In the genomic region with DNA sequence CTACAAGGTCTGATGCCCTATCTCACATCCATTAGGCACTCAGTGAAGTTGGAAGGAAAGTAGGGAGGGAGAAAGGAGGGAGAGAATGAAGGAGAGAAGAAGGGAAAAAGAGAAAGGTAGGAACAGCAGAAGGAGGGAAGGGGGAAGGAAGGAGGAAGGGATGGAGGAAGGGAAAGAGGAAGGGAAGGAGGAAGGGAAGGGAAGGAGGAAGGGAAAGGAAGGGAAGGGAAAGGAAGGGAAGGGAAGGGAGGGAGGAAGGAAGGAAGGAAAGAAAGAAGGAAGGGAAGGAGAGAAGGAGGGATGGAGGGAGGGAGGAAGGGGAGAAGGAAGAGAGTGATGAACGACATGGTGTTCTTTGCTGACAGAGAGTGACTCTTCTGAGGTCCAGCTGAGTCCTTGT, we compare ENCODE assay signal across 3 cellular contexts.
TF ChIP-seq lines count a peak whose summit lies in the region.

No MANE protein-coding gene starts in this region.

TF ChIP-seq in HEK293, 187 proteins besides CTCF, POLR2A, EP300 and RAD21:
- no peak for TF ChIP-seq HIC1 (tag by site-specific recombination; IDR thresholded peaks at IDR 0.05)
- TF ChIP-seq PRDM1 (tag by site-specific recombination; IDR thresholded peaks at IDR 0.05), result 0 out of 2 replicates have a peak, but pooled peaks have one; percentile 21

TF ChIP-seq in K562, 482 proteins besides CTCF, POLR2A, EP300 and RAD21 (continued from another document):
- TF ChIP-seq GATAD2B (IDR thresholded peaks at IDR 0.05; ENCODE audit: borderline replicate concordance) (no peak), JUN (IDR thresholded peaks at IDR 0.05; ENCODE audit: borderline replicate concordance, low read depth, low read length) (no peak), JUN (CRISPR knock-in tag; IDR thresholded peaks at IDR 0.05; ENCODE audit: borderline replicate concordance) (no peak), TSC22D4 (tag; IDR thresholded peaks at IDR 0.05) (no peak)

TF ChIP-seq in H1, 55 proteins besides CTCF, POLR2A, EP300 and RAD21 (continued from another document):
- TF ChIP-seq CTBP2 (IDR thresholded peaks at IDR 0.05; ENCODE audit: borderline replicate concordance, insufficient read depth, insufficient read length, low read length) (no peak), SRF (IDR thresholded peaks at IDR 0.05; ENCODE audit: low read depth, low read length) (no peak), EGR1 (IDR thresholded peaks at IDR 0.05; ENCODE audit: borderline replicate concordance, low read depth, low read length) (no peak), TEAD4 (IDR thresholded peaks at IDR 0.05; ENCODE audit: low read depth, low read length) (no peak), ATF3 (IDR thresholded peaks at IDR 0.05; ENCODE audit: insufficient read depth, low read depth, low read length) (no peak), SP4 (IDR thresholded peaks at IDR 0.05; ENCODE audit: low read length) (no peak), CBX8 (IDR thresholded peaks at IDR 0.05; ENCODE audit: borderline replicate concordance, low read depth, low read length) (no peak), MAFK (IDR thresholded peaks at IDR 0.05; ENCODE audit: low read depth, low read length) (no peak), KDM1A (IDR thresholded peaks at IDR 0.05; ENCODE audit: borderline replicate concordance, low read length) (no peak), TCF12 (IDR thresholded peaks at IDR 0.05; ENCODE audit: low read depth, low read length) (no peak), SP2 (IDR thresholded peaks at IDR 0.05; ENCODE audit: low read length) (no peak), GTF2F1 (IDR thresholded peaks at IDR 0.05; ENCODE audit: borderline replicate concordance, low read depth, low read length) (no peak), TAF7 (optimal IDR thresholded peaks at IDR 0.05; ENCODE audit: borderline replicate concordance, low read depth, low read length) (no peak), BACH1 (IDR thresholded peaks at IDR 0.05; ENCODE audit: low read length) (no peak), SAP30 (IDR thresholded peaks at IDR 0.05; ENCODE audit: insufficient read depth, insufficient replicate concordance, low read length) (no peak)
- TF ChIP-seq, protein P1, sequence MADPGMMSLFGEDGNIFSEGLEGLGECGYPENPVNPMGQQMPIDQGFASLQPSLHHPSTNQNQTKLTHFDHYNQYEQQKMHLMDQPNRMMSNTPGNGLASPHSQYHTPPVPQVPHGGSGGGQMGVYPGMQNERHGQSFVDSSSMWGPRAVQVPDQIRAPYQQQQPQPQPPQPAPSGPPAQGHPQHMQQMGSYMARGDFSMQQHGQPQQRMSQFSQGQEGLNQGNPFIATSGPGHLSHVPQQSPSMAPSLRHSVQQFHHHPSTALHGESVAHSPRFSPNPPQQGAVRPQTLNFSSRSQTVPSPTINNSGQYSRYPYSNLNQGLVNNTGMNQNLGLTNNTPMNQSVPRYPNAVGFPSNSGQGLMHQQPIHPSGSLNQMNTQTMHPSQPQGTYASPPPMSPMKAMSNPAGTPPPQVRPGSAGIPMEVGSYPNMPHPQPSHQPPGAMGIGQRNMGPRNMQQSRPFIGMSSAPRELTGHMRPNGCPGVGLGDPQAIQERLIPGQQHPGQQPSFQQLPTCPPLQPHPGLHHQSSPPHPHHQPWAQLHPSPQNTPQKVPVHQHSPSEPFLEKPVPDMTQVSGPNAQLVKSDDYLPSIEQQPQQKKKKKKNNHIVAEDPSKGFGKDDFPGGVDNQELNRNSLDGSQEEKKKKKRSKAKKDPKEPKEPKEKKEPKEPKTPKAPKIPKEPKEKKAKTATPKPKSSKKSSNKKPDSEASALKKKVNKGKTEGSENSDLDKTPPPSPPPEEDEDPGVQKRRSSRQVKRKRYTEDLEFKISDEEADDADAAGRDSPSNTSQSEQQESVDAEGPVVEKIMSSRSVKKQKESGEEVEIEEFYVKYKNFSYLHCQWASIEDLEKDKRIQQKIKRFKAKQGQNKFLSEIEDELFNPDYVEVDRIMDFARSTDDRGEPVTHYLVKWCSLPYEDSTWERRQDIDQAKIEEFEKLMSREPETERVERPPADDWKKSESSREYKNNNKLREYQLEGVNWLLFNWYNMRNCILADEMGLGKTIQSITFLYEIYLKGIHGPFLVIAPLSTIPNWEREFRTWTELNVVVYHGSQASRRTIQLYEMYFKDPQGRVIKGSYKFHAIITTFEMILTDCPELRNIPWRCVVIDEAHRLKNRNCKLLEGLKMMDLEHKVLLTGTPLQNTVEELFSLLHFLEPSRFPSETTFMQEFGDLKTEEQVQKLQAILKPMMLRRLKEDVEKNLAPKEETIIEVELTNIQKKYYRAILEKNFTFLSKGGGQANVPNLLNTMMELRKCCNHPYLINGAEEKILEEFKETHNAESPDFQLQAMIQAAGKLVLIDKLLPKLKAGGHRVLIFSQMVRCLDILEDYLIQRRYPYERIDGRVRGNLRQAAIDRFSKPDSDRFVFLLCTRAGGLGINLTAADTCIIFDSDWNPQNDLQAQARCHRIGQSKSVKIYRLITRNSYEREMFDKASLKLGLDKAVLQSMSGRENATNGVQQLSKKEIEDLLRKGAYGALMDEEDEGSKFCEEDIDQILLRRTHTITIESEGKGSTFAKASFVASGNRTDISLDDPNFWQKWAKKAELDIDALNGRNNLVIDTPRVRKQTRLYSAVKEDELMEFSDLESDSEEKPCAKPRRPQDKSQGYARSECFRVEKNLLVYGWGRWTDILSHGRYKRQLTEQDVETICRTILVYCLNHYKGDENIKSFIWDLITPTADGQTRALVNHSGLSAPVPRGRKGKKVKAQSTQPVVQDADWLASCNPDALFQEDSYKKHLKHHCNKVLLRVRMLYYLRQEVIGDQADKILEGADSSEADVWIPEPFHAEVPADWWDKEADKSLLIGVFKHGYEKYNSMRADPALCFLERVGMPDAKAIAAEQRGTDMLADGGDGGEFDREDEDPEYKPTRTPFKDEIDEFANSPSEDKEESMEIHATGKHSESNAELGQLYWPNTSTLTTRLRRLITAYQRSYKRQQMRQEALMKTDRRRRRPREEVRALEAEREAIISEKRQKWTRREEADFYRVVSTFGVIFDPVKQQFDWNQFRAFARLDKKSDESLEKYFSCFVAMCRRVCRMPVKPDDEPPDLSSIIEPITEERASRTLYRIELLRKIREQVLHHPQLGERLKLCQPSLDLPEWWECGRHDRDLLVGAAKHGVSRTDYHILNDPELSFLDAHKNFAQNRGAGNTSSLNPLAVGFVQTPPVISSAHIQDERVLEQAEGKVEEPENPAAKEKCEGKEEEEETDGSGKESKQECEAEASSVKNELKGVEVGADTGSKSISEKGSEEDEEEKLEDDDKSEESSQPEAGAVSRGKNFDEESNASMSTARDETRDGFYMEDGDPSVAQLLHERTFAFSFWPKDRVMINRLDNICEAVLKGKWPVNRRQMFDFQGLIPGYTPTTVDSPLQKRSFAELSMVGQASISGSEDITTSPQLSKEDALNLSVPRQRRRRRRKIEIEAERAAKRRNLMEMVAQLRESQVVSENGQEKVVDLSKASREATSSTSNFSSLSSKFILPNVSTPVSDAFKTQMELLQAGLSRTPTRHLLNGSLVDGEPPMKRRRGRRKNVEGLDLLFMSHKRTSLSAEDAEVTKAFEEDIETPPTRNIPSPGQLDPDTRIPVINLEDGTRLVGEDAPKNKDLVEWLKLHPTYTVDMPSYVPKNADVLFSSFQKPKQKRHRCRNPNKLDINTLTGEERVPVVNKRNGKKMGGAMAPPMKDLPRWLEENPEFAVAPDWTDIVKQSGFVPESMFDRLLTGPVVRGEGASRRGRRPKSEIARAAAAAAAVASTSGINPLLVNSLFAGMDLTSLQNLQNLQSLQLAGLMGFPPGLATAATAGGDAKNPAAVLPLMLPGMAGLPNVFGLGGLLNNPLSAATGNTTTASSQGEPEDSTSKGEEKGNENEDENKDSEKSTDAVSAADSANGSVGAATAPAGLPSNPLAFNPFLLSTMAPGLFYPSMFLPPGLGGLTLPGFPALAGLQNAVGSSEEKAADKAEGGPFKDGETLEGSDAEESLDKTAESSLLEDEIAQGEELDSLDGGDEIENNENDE (IDR thresholded peaks at IDR 0.05; ENCODE audit: insufficient replicate concordance, low read length), result no peak
